1 cellular context compared by ENCODE assay signal in genomic region chr16:49755291-49755611, GRCh38.
TF ChIP-seq lines count a peak whose summit lies in the region.

No MANE protein-coding gene starts in this region.

TF ChIP-seq in WTC11, 78 proteins besides CTCF, POLR2A, EP300 and RAD21 (continued from another document):
- no peak for TF ChIP-seq ZNF263 (CRISPR knock-in tag; IDR thresholded peaks at IDR 0.05; ENCODE audit: low read depth)
- TF ChIP-seq NFYB (CRISPR knock-in tag; conservative IDR thresholded peaks at IDR 0.05; ENCODE audit: low read depth), result no peak
- TF ChIP-seq ATF3 (CRISPR knock-in tag; conservative IDR thresholded peaks at IDR 0.05), result no peak
TF ChIP-seq in WTC11: peak in this region for 0.
